Comparison of ENCODE assay signal across 1 cellular context in the genomic region with DNA sequence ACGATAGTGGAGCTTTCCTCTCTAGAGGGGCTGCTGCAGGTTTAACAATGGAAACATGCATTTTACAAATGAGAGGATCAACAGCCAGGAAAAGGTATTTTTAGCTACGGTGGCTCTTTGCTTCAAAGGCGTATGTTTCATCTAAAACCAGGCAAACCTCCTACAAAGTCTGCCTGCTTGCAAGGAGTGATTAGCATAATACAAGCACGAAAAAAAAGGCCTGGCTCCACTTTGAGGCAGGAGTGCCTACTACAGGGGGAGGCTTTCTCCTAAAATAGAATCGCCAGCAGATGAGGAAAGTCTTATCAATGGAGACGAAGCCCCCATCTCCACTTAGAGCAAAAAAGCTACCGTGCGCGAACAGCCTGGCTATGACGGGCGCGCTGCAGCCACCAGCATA.
TF ChIP-seq lines count a peak whose summit lies in the region.

No MANE protein-coding gene starts in this region.

TF ChIP-seq in H1, 55 proteins besides CTCF, POLR2A, EP300 and RAD21:
- TF ChIP-seq SRF (IDR thresholded peaks at IDR 0.05; ENCODE audit: low read depth, low read length) = no peak
- no peak for TF ChIP-seq USF2 (IDR thresholded peaks at IDR 0.05; ENCODE audit: low read length)
- TF ChIP-seq SIRT6 (IDR thresholded peaks at IDR 0.05; ENCODE audit: low read length) = no peak
- TF ChIP-seq ZNF274 (IDR thresholded peaks at IDR 0.05; ENCODE audit: borderline replicate concordance, extremely low read depth, low read length) = no peak
- TF ChIP-seq RNF2 (IDR thresholded peaks at IDR 0.05; ENCODE audit: borderline replicate concordance, low read depth, low read length, missing control alignments, poor library complexity, severe bottlenecking) = no peak
- no peak for TF ChIP-seq SP2 (IDR thresholded peaks at IDR 0.05; ENCODE audit: low read length)
- no peak for TF ChIP-seq BRCA1 (IDR thresholded peaks at IDR 0.05; ENCODE audit: low read depth, low read length)
- TF ChIP-seq SIN3A (conservative IDR thresholded peaks at IDR 0.05 in 1 of 2, IDR thresholded peaks at IDR 0.05 in 1 of 2; ENCODE audit: low read depth in 1 of 2, low read length in 2 of 2) = no peak
- TF ChIP-seq, protein P1, sequence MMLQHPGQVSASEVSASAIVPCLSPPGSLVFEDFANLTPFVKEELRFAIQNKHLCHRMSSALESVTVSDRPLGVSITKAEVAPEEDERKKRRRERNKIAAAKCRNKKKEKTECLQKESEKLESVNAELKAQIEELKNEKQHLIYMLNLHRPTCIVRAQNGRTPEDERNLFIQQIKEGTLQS (IDR thresholded peaks at IDR 0.05; ENCODE audit: insufficient read depth, low read depth, low read length) = no peak
